Comparison of ENCODE assay signal across 22 cellular contexts in genomic region chr1:77398115-77398514, GRCh38.
"Had no signal": no experiment of that assay in that cellular context is flagged by ENCODE, and none has a peak within 500 bp of the region (broad histone marks: within the 10 kb centered on the region; RNA-seq: fewer than 3 reads in every experiment).

No MANE protein-coding gene starts in this region.

- H3K9me3 Mint-ChIP-seq: activated CD4-positive, alpha-beta memory T cell treated with anti-CD3 and anti-CD28 coated beads, Interleukin-2, amount 10 ng/mL, durations not matched to agents 7 days and 5 days; activated CD4-positive, alpha-beta T cell treated with anti-CD3 and anti-CD28 coated beads, Interleukin-2, amount 10 ng/mL, durations not matched to agents 24 days and 14 days; activated naive CD4-positive, alpha-beta T cell treated with anti-CD3 and anti-CD28 coated beads, Interleukin-2, amount 10 ng/mL, durations not matched to agents 7 days and 5 days; effector memory CD8-positive, alpha-beta T cell; nephron progenitor cell; stimulated activated naive B cell treated with anti-CD40 and anti-IgM and Interleukin-4, amounts not matched to agents 10 μg/mL and 1 μg/mL and 100 μg/mL, for 72 hours had no signal

- H3K27me3 ChIP-seq: cardiac muscle cell, sigmoid colon, thyroid gland had no signal

- H3K4me3 ChIP-seq: cardiac muscle cell, sigmoid colon, thyroid gland had no signal

- H3K27ac Mint-ChIP-seq: activated CD4-positive, alpha-beta memory T cell treated with anti-CD3 and anti-CD28 coated beads, Interleukin-2, amount 10 ng/mL, durations not matched to agents 7 days and 5 days; activated CD4-positive, alpha-beta T cell treated with anti-CD3 and anti-CD28 coated beads, Interleukin-2, amount 10 ng/mL, durations not matched to agents 24 days and 14 days; activated CD8-positive, alpha-beta memory T cell treated with anti-CD3 and anti-CD28 coated beads, Interleukin-2, amount 10 ng/mL, durations not matched to agents 7 days and 5 days; activated naive CD4-positive, alpha-beta T cell treated with anti-CD3 and anti-CD28 coated beads, Interleukin-2, amount 10 ng/mL, durations not matched to agents 7 days and 5 days; effector memory CD8-positive, alpha-beta T cell; nephron progenitor cell; stimulated activated naive B cell treated with anti-CD40 and anti-IgM and Interleukin-4, amounts not matched to agents 10 μg/mL and 1 μg/mL and 100 μg/mL, for 72 hours had no signal

- H3K4me1 Mint-ChIP-seq: activated CD4-positive, alpha-beta memory T cell treated with anti-CD3 and anti-CD28 coated beads, Interleukin-2, amount 10 ng/mL, durations not matched to agents 7 days and 5 days; activated CD4-positive, alpha-beta T cell treated with anti-CD3 and anti-CD28 coated beads, Interleukin-2, amount 10 ng/mL, durations not matched to agents 24 days and 14 days; activated CD8-positive, alpha-beta memory T cell treated with anti-CD3 and anti-CD28 coated beads, Interleukin-2, amount 10 ng/mL, durations not matched to agents 7 days and 5 days; activated naive CD4-positive, alpha-beta T cell treated with anti-CD3 and anti-CD28 coated beads, Interleukin-2, amount 10 ng/mL, durations not matched to agents 7 days and 5 days; nephron progenitor cell; stimulated activated naive B cell treated with anti-CD40 and anti-IgM and Interleukin-4, amounts not matched to agents 10 μg/mL and 1 μg/mL and 100 μg/mL, for 72 hours had no signal

- H3K4me1 ChIP-seq: sigmoid colon, thyroid gland had no signal

- H3K9me3 ChIP-seq: sigmoid colon, thyroid gland had no signal

- H3K36me3 Mint-ChIP-seq: activated CD8-positive, alpha-beta memory T cell treated with anti-CD3 and anti-CD28 coated beads, Interleukin-2, amount 10 ng/mL, durations not matched to agents 7 days and 5 days; activated naive CD4-positive, alpha-beta T cell treated with anti-CD3 and anti-CD28 coated beads, Interleukin-2, amount 10 ng/mL, durations not matched to agents 7 days and 5 days; stimulated activated naive B cell treated with anti-CD40 and anti-IgM and Interleukin-4, amounts not matched to agents 10 μg/mL and 1 μg/mL and 100 μg/mL, for 72 hours had no signal

- ATAC-seq: activated CD4-positive, CD25-positive, alpha-beta regulatory T cell treated with anti-CD3 and anti-CD28 coated beads, Interleukin-2, amount 50 U/mL, for 24 hours; activated CD8-positive, alpha-beta memory T cell treated with anti-CD3 and anti-CD28 coated beads, Interleukin-2, amount 10 ng/mL, durations not matched to agents 7 days and 5 days; effector memory CD8-positive, alpha-beta T cell; esophagus mucosa; left cardiac atrium; stimulated activated naive B cell treated with anti-CD40 and anti-IgM and Interleukin-4, amounts not matched to agents 10 μg/mL and 1 μg/mL and 100 μg/mL, for 72 hours had no signal

- H3K27ac ChIP-seq: cardiac muscle cell, sigmoid colon, thyroid gland, VCaP had no signal

- H3K36me3 ChIP-seq: cardiac muscle cell, sigmoid colon, thyroid gland had no signal

- DNase-seq: activated CD4-positive, alpha-beta memory T cell treated with anti-CD3 and anti-CD28 coated beads, Interleukin-2, amount 10 ng/mL, durations not matched to agents 7 days and 5 days; activated CD4-positive, alpha-beta T cell treated with anti-CD3 and anti-CD28 coated beads, Interleukin-2, amount 10 ng/mL, durations not matched to agents 24 days and 14 days; activated CD8-positive, alpha-beta memory T cell treated with anti-CD3 and anti-CD28 coated beads, Interleukin-2, amount 10 ng/mL, durations not matched to agents 7 days and 5 days; activated effector memory CD4-positive, alpha-beta T cell treated with anti-CD3 and anti-CD28 coated beads, Interleukin-2, amount 50 U/mL, for 16 hours; activated naive CD4-positive, alpha-beta T cell treated with anti-CD3 and anti-CD28 coated beads, Interleukin-2, amount 10 ng/mL, durations not matched to agents 7 days and 5 days; activated T-cell treated with anti-CD3 and anti-CD28 coated beads for 4 hours; amygdala; effector memory CD8-positive, alpha-beta T cell; head of caudate nucleus; left cardiac atrium; mesenchymal stem cell; nephron progenitor cell; retina; sigmoid colon; stimulated activated CD4-positive, alpha-beta T cell treated with anti-CD3 and anti-CD28 coated beads, Interleukin-2, amount 100 ng/mL, for 48 hours; stimulated activated CD8-positive, alpha-beta memory T cell treated with anti-CD3 and anti-CD28 coated beads, Interleukin-4, amount 100 ng/mL, for 48 hours; stimulated activated naive B cell treated with anti-CD40 and anti-IgM and Interleukin-4, amounts not matched to agents 10 μg/mL and 1 μg/mL and 100 μg/mL, for 72 hours; thyroid gland had no signal

- H3K4me3 Mint-ChIP-seq: activated CD4-positive, alpha-beta memory T cell treated with anti-CD3 and anti-CD28 coated beads, Interleukin-2, amount 10 ng/mL, durations not matched to agents 7 days and 5 days; activated CD4-positive, alpha-beta T cell treated with anti-CD3 and anti-CD28 coated beads, Interleukin-2, amount 10 ng/mL, durations not matched to agents 24 days and 14 days; activated CD8-positive, alpha-beta memory T cell treated with anti-CD3 and anti-CD28 coated beads, Interleukin-2, amount 10 ng/mL, durations not matched to agents 7 days and 5 days; activated naive CD4-positive, alpha-beta T cell treated with anti-CD3 and anti-CD28 coated beads, Interleukin-2, amount 10 ng/mL, durations not matched to agents 7 days and 5 days; effector memory CD8-positive, alpha-beta T cell; nephron progenitor cell; stimulated activated naive B cell treated with anti-CD40 and anti-IgM and Interleukin-4, amounts not matched to agents 10 μg/mL and 1 μg/mL and 100 μg/mL, for 72 hours had no signal

- H3K27me3 Mint-ChIP-seq: activated CD4-positive, alpha-beta T cell treated with anti-CD3 and anti-CD28 coated beads, Interleukin-2, amount 10 ng/mL, durations not matched to agents 24 days and 14 days; activated naive CD4-positive, alpha-beta T cell treated with anti-CD3 and anti-CD28 coated beads, Interleukin-2, amount 10 ng/mL, durations not matched to agents 7 days and 5 days had no signal
